ENCODE assay signal across 26 cellular contexts in the genomic region with DNA sequence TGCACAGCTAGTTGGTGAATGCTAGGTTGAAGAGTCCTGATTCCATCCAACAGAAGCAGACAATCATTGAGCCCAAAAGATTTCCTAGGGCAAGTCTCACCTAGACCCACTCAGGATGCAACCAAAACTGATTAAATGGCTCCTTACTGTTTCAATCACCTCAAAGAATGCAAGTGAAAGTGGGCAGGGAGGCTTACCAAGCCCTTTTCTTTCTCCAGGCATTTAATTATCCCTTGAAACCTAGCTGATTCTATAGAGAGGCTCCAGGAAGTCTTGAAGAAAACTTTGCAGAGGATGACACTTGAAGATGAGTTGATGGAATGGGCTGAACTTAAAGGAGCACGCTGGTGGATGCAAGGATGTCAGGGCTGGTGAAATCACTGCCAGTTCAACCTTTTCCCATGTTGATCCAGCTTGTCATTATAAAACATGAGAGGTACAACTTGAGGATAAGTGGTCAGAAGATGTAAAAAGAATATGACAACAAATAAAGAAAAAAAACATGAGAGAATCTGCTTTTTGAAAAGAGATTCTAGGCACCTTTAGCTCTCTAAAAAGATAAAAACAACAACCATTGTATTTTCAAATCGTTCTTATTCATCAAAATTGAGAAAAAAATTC. TPM values are rescaled to one million over a fixed set of nuclear protein-coding genes. Genes with fewer than 3 reads are reported as not detected.
"Had no signal": no experiment of that assay in that cellular context is flagged by ENCODE, and none has a peak within 500 bp of the region (broad histone marks: within the 10 kb centered on the region; RNA-seq: fewer than 3 reads in every experiment).

No MANE protein-coding gene starts in this region.

- H3K36me3 Mint-ChIP-seq: activated naive CD4-positive, alpha-beta T cell treated with anti-CD3 and anti-CD28 coated beads, Interleukin-2, amount 10 ng/mL, durations not matched to agents 7 days and 5 days; activated naive CD8-positive, alpha-beta T cell treated with anti-CD3 and anti-CD28 coated beads for 36 hours had no signal

- H3K4me3 Mint-ChIP-seq: activated CD8-positive, alpha-beta T cell treated with anti-CD3 and anti-CD28 coated beads for 36 hours; activated naive CD4-positive, alpha-beta T cell treated with anti-CD3 and anti-CD28 coated beads, Interleukin-2, amount 10 ng/mL, durations not matched to agents 7 days and 5 days; activated naive CD8-positive, alpha-beta T cell treated with anti-CD3 and anti-CD28 coated beads for 36 hours; activated T-cell treated with anti-CD3 and anti-CD28 coated beads, Interleukin-2, amount 50 U/mL, for 72 hours had no signal

- H3K4me1 Mint-ChIP-seq: activated naive CD4-positive, alpha-beta T cell treated with anti-CD3 and anti-CD28 coated beads, Interleukin-2, amount 10 ng/mL, durations not matched to agents 7 days and 5 days; activated naive CD8-positive, alpha-beta T cell treated with anti-CD3 and anti-CD28 coated beads for 36 hours had no signal

- H3K4me3 ChIP-seq: SJCRH30 had no signal

- H3K4me2 ChIP-seq: SK-N-SH had no signal

- DNase-seq: activated CD4-positive, alpha-beta T cell treated with anti-CD3 and anti-CD28 coated beads for 4 hours; activated CD8-positive, alpha-beta memory T cell treated with anti-CD3 and anti-CD28 coated beads, Interleukin-2, amount 50 U/mL, for 4 hours; activated CD8-positive, alpha-beta T cell treated with anti-CD3 and anti-CD28 coated beads for 36 hours; activated gamma-delta T cell treated with Interleukin-2 at 50 U/mL for 16 hours; activated naive CD4-positive, alpha-beta T cell treated with anti-CD3 and anti-CD28 coated beads, Interleukin-2, amount 10 ng/mL, durations not matched to agents 7 days and 5 days; activated naive CD8-positive, alpha-beta T cell treated with anti-CD3 and anti-CD28 coated beads for 36 hours; activated T-cell treated with anti-CD3 and anti-CD28 coated beads, Interleukin-2, amount 50 U/mL, for 72 hours; caudate nucleus; Kasumi-1; NCI-H146; NCI-H187 treated with DMSO at 0.1 percent for 48 hours; NCI-H2081 treated with DMSO at 0.1 percent for 48 hours; NCI-H345; NCI-H510A; NCI-H69; NK-92 treated with Interleukin-12 subunit alpha and Interleukin-12 subunit beta, amount 100 ng/mL, for 24 hours; OCI-M1; Right ventricle myocardium superior; RPMI8226; SJCRH30; SK-N-SH; T-helper 1 cell had no signal

- H3K36me3 ChIP-seq: SJCRH30 had no signal

- H3K27ac Mint-ChIP-seq: activated CD8-positive, alpha-beta T cell treated with anti-CD3 and anti-CD28 coated beads for 36 hours; activated naive CD4-positive, alpha-beta T cell treated with anti-CD3 and anti-CD28 coated beads, Interleukin-2, amount 10 ng/mL, durations not matched to agents 7 days and 5 days; activated naive CD8-positive, alpha-beta T cell treated with anti-CD3 and anti-CD28 coated beads for 36 hours; activated T-cell treated with anti-CD3 and anti-CD28 coated beads, Interleukin-2, amount 50 U/mL, for 72 hours; activated T-helper 2 cell treated with anti-CD3 and anti-CD28 coated beads, Interferon-gamma antibody, Interleukin-2, Interleukin-4, amounts not matched to agents 10 μg/mL and 5 μg/mL and 100 μg/mL, durations not matched to agents 14 hours and 24 hours and 36 hours had no signal

- H3K27ac ChIP-seq: SJCRH30, VCaP had no signal

- ATAC-seq: activated CD8-positive, alpha-beta T cell treated with anti-CD3 and anti-CD28 coated beads for 36 hours; activated T-cell treated with anti-CD3 and anti-CD28 coated beads, Interleukin-2, amount 50 U/mL, for 72 hours; Panc1 had no signal

- H3K9ac ChIP-seq: SK-N-SH had no signal

- H3K9me3 ChIP-seq: SJCRH30, SK-N-SH had no signal

- H3K9me3 Mint-ChIP-seq: activated CD8-positive, alpha-beta T cell treated with anti-CD3 and anti-CD28 coated beads for 36 hours; activated naive CD4-positive, alpha-beta T cell treated with anti-CD3 and anti-CD28 coated beads, Interleukin-2, amount 10 ng/mL, durations not matched to agents 7 days and 5 days; activated naive CD8-positive, alpha-beta T cell treated with anti-CD3 and anti-CD28 coated beads for 36 hours; activated T-cell treated with anti-CD3 and anti-CD28 coated beads, Interleukin-2, amount 50 U/mL, for 72 hours; activated T-helper 2 cell treated with anti-CD3 and anti-CD28 coated beads, Interferon-gamma antibody, Interleukin-2, Interleukin-4, amounts not matched to agents 10 μg/mL and 5 μg/mL and 100 μg/mL, durations not matched to agents 14 hours and 24 hours and 36 hours had no signal

- H3K27me3 ChIP-seq: SJCRH30 had no signal

RNA-seq across cellular contexts. Expression of a gene that starts 2.3 kb away (rescaled TPM):
- total RNA-seq: activated CD8-positive, alpha-beta T cell treated with anti-CD3 and anti-CD28 coated beads for 36 hours; activated naive CD8-positive, alpha-beta T cell treated with anti-CD3 and anti-CD28 coated beads for 36 hours; activated T-cell treated with anti-CD3 and anti-CD28 coated beads, Interleukin-2, amount 50 U/mL, for 72 hours; activated T-helper 2 cell treated with anti-CD3 and anti-CD28 coated beads, Interferon-gamma antibody, Interleukin-2, Interleukin-4, amounts not matched to agents 10 μg/mL and 5 μg/mL and 100 μg/mL, durations not matched to agents 14 hours and 24 hours and 36 hours; T-helper 2 cell treated with Interferon-gamma antibody and Interleukin-4, amounts not matched to agents 100 ng/mL and 5 ng/mL, for 36 hours had no signal
